36 cellular contexts compared by ENCODE assay signal in the genomic region with DNA sequence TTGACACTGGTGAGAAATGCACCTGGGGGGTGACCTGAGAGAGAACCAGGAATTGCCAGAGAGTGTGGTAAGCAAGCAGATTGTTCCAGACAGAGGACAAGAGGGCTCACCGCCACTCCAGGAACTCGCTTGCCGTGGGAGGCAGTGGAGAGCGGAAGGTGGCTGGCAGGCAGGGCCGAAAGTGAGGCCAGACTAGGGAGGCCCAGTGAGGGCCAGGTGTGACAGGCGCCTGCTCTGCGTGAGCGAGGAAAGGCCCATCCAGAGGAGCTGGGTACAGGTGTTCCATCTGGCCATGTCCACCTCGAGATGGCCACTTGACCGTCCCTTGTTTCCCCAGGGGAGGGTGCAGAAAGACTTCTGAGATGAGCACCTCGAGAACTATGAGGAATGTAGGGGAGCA. TPM values are rescaled to one million over a fixed set of nuclear protein-coding genes. Genes with fewer than 3 reads are reported as not detected.
"Had no signal": no experiment of that assay in that cellular context is flagged by ENCODE, and none has a peak within 500 bp of the region (broad histone marks: within the 10 kb centered on the region; RNA-seq: fewer than 3 reads in every experiment).

No MANE protein-coding gene starts in this region.

- H3K27me3 ChIP-seq: ascending aorta, cardiac muscle cell, esophagus squamous epithelium, heart right ventricle, neutrophil, sigmoid colon, stomach, tibial nerve had no signal

- H3K27ac Mint-ChIP-seq: activated CD4-positive, alpha-beta memory T cell treated with anti-CD3 and anti-CD28 coated beads for 36 hours; activated CD4-positive, alpha-beta T cell treated with anti-CD3 and anti-CD28 coated beads, Interleukin-2, amount 10 ng/mL, durations not matched to agents 24 days and 14 days; activated naive CD4-positive, alpha-beta T cell treated with anti-CD3 and anti-CD28 coated beads, Interleukin-2, amount 10 ng/mL, durations not matched to agents 7 days and 5 days; activated naive CD8-positive, alpha-beta T cell treated with anti-CD3 and anti-CD28 coated beads, Interleukin-2, amount 10 ng/mL, durations not matched to agents 7 days and 5 days; activated T-helper 1 cell treated with anti-CD3 and anti-CD28 coated beads, Interleukin-12 subunit alpha, Interleukin-12 subunit beta, Interleukin-2, Interleukin-4 antibody, amounts not matched to agents 30 ng/mL and 10 ng/mL and 1 ng/mL, durations not matched to agents 14 hours and 24 hours and 36 hours; nephron; progenitor cell of endocrine pancreas; stimulated activated naive B cell treated with anti-CD40 and anti-IgM and Interleukin-4, amounts not matched to agents 10 μg/mL and 1 μg/mL and 100 μg/mL, for 72 hours; T-helper 2 cell treated with Interferon-gamma antibody and Interleukin-4, amounts not matched to agents 5 μg/mL and 100 μg/mL, for 36 hours had no signal

- H3K4me1 ChIP-seq: ascending aorta, sigmoid colon had no signal

- H3K27me3 Mint-ChIP-seq: activated CD4-positive, alpha-beta memory T cell treated with anti-CD3 and anti-CD28 coated beads for 36 hours; brain; progenitor cell of endocrine pancreas had no signal

- H3K4me3 ChIP-seq: ascending aorta, cardiac muscle cell, esophagus squamous epithelium, heart right ventricle, mucosa of descending colon, sigmoid colon, smooth muscle cell, stomach, tibial nerve had no signal

- ATAC-seq: activated CD4-positive, CD25-positive, alpha-beta regulatory T cell treated with anti-CD3 and anti-CD28 coated beads, Interleukin-2, amount 50 U/mL, for 24 hours; heart right ventricle; left ventricle myocardium superior; stimulated activated naive B cell treated with anti-CD40 and anti-IgM and Interleukin-4, amounts not matched to agents 10 μg/mL and 1 μg/mL and 100 μg/mL, for 72 hours had no signal

- H3K36me3 Mint-ChIP-seq: activated CD4-positive, alpha-beta memory T cell treated with anti-CD3 and anti-CD28 coated beads for 36 hours; activated naive CD4-positive, alpha-beta T cell treated with anti-CD3 and anti-CD28 coated beads, Interleukin-2, amount 10 ng/mL, durations not matched to agents 7 days and 5 days; activated naive CD8-positive, alpha-beta T cell treated with anti-CD3 and anti-CD28 coated beads, Interleukin-2, amount 10 ng/mL, durations not matched to agents 7 days and 5 days; brain had no signal

- H3K4me3 Mint-ChIP-seq: activated CD4-positive, alpha-beta memory T cell treated with anti-CD3 and anti-CD28 coated beads for 36 hours; activated CD4-positive, alpha-beta T cell treated with anti-CD3 and anti-CD28 coated beads, Interleukin-2, amount 10 ng/mL, durations not matched to agents 24 days and 14 days; activated naive CD4-positive, alpha-beta T cell treated with anti-CD3 and anti-CD28 coated beads, Interleukin-2, amount 10 ng/mL, durations not matched to agents 7 days and 5 days; activated naive CD8-positive, alpha-beta T cell treated with anti-CD3 and anti-CD28 coated beads, Interleukin-2, amount 10 ng/mL, durations not matched to agents 7 days and 5 days; activated T-helper 1 cell treated with anti-CD3 and anti-CD28 coated beads, Interleukin-12 subunit alpha, Interleukin-12 subunit beta, Interleukin-2, Interleukin-4 antibody, amounts not matched to agents 30 ng/mL and 10 ng/mL and 1 ng/mL, durations not matched to agents 14 hours and 24 hours and 36 hours; brain; nephron; stimulated activated naive B cell treated with anti-CD40 and anti-IgM and Interleukin-4, amounts not matched to agents 10 μg/mL and 1 μg/mL and 100 μg/mL, for 72 hours; T-helper 2 cell treated with Interferon-gamma antibody and Interleukin-4, amounts not matched to agents 5 μg/mL and 100 μg/mL, for 36 hours had no signal

- H3K4me1 Mint-ChIP-seq: nephron had no signal

- H3K27ac ChIP-seq: ascending aorta, cardiac muscle cell, epithelial cell of prostate, esophagus squamous epithelium, heart right ventricle, neutrophil, sigmoid colon, tibial nerve, VCaP had no signal

- H3K9me3 Mint-ChIP-seq: activated CD4-positive, alpha-beta memory T cell treated with anti-CD3 and anti-CD28 coated beads for 36 hours; activated CD4-positive, alpha-beta T cell treated with anti-CD3 and anti-CD28 coated beads, Interleukin-2, amount 10 ng/mL, durations not matched to agents 24 days and 14 days; activated naive CD4-positive, alpha-beta T cell treated with anti-CD3 and anti-CD28 coated beads, Interleukin-2, amount 10 ng/mL, durations not matched to agents 7 days and 5 days; activated naive CD8-positive, alpha-beta T cell treated with anti-CD3 and anti-CD28 coated beads, Interleukin-2, amount 10 ng/mL, durations not matched to agents 7 days and 5 days; activated T-helper 1 cell treated with anti-CD3 and anti-CD28 coated beads, Interleukin-12 subunit alpha, Interleukin-12 subunit beta, Interleukin-2, Interleukin-4 antibody, amounts not matched to agents 30 ng/mL and 10 ng/mL and 1 ng/mL, durations not matched to agents 14 hours and 24 hours and 36 hours; T-helper 2 cell treated with Interferon-gamma antibody and Interleukin-4, amounts not matched to agents 5 μg/mL and 100 μg/mL, for 36 hours had no signal

- H3K36me3 ChIP-seq: ascending aorta, cardiac muscle cell, heart right ventricle, neutrophil, sigmoid colon had no signal

- H3K9me3 ChIP-seq: ascending aorta, esophagus squamous epithelium, heart right ventricle, mucosa of descending colon, neutrophil, sigmoid colon, stomach, tibial nerve had no signal

- DNase-seq: activated CD4-positive, alpha-beta memory T cell treated with anti-CD3 and anti-CD28 coated beads for 36 hours; activated CD4-positive, alpha-beta T cell treated with anti-CD3 and anti-CD28 coated beads, Interleukin-2, amount 10 ng/mL, durations not matched to agents 24 days and 14 days; activated CD8-positive, alpha-beta memory T cell treated with anti-CD3 and anti-CD28 coated beads, Interleukin-2, amount 50 U/mL, for 4 hours; activated gamma-delta T cell; activated naive CD4-positive, alpha-beta T cell treated with anti-CD3 and anti-CD28 coated beads, Interleukin-2, amount 10 ng/mL, durations not matched to agents 7 days and 5 days; activated naive CD8-positive, alpha-beta T cell treated with anti-CD3 and anti-CD28 coated beads, Interleukin-2, amount 10 ng/mL, durations not matched to agents 7 days and 5 days; activated T-cell treated with anti-CD3 and anti-CD28 coated beads, Interleukin-2, amount 50 U/mL, for 1 hour; cortex of kidney; esophagus squamous epithelium; foreskin melanocyte; heart right ventricle; left ventricle myocardium superior; retina; stimulated activated CD4-positive, alpha-beta T cell treated with anti-CD3 and anti-CD28 coated beads, Interleukin-1b, Interleukin-23, amount 100 ng/mL, for 48 hours; stimulated activated CD4-positive, alpha-beta T cell treated with anti-CD3 and anti-CD28 coated beads, Interleukin-4, amount 100 ng/mL, for 4 hours; stimulated activated CD8-positive, alpha-beta memory T cell treated with anti-CD3 and anti-CD28 coated beads, Interleukin-4, amount 100 ng/mL, for 48 hours; stimulated activated naive B cell treated with anti-CD40 and anti-IgM and Interleukin-4, amounts not matched to agents 10 μg/mL and 1 μg/mL and 100 μg/mL, for 72 hours; stomach; T-helper 1 cell had no signal

RNA-seq across cellular contexts. Expression of gene SMIM5, which starts 57.5 kb away (rescaled TPM):
- total RNA-seq: activated CD4-positive, alpha-beta memory T cell treated with anti-CD3 and anti-CD28 coated beads for 36 hours; activated T-helper 1 cell treated with anti-CD3 and anti-CD28 coated beads, Interleukin-12 subunit alpha, Interleukin-12 subunit beta, Interleukin-2, Interleukin-4 antibody, amounts not matched to agents 30 ng/mL and 10 ng/mL and 1 ng/mL, durations not matched to agents 14 hours and 24 hours and 36 hours; ascending aorta; glomerular endothelial cell; lung microvascular endothelial cell had no signal
